In genomic region chr7:64888561-64888900, GRCh38 we compare ENCODE assay signal across 8 cellular contexts. TPM values are rescaled to one million over a fixed set of nuclear protein-coding genes. Genes with fewer than 3 reads are reported as not detected.
DNase-seq lines count a peak whose midpoint lies in the region; ATAC-seq, FAIRE-seq and TF ChIP-seq lines count a peak whose summit lies in the region.

No MANE protein-coding gene starts in this region.

- no peak overlapping the region for H3K9ac ChIP-seq in kidney (ENCODE audit: low read length in 2 of 2)

- no peak overlapping the region for H3K27ac Mint-ChIP-seq in T-helper 1 cell treated with Interleukin-12 subunit alpha and Interleukin-12 subunit beta and Interleukin-4 antibody, amounts not matched to agents 30 μg/mL and 1 μg/mL, for 36 hours
- peak overlapping the region; percentile 61 for H3K27ac Mint-ChIP-seq in stimulated activated memory B cell treated with anti-CD40 and anti-IgM and Interleukin-4, amounts not matched to agents 10 μg/mL and 1 μg/mL and 100 μg/mL, for 72 hours

- no peaks in the 10 kb centered on the region for H3K36me3 Mint-ChIP-seq in T-helper 1 cell treated with Interleukin-12 subunit alpha and Interleukin-12 subunit beta and Interleukin-4 antibody, amounts not matched to agents 30 μg/mL and 1 μg/mL, for 36 hours (ENCODE audit: low read depth)
- no peaks in the 10 kb centered on the region for H3K36me3 Mint-ChIP-seq in stimulated activated memory B cell treated with anti-CD40 and anti-IgM and Interleukin-4, amounts not matched to agents 10 μg/mL and 1 μg/mL and 100 μg/mL, for 72 hours

- H3K27ac ChIP-seq in angular gyrus (ENCODE audit: low read depth, low read length) (peak overlapping the region; percentile 27), kidney (ENCODE audit: low read depth in 2 of 2, low read length in 2 of 2) (no peak overlapping the region)

- intact Hi-C loops in kidney (cut with DNase I), result no loop called here

- no peak for DNase-seq in T-helper 1 cell
- peak; percentile 67 for DNase-seq in kidney
- DNase-seq in HCEC 1CT, result no peak

- H3K27me3 Mint-ChIP-seq in T-helper 1 cell treated with Interleukin-12 subunit alpha and Interleukin-12 subunit beta and Interleukin-4 antibody, amounts not matched to agents 30 μg/mL and 1 μg/mL, for 36 hours (ENCODE audit: low read depth), result peaks cover 37% of the 10 kb centered on the region
- H3K27me3 Mint-ChIP-seq in stimulated activated memory B cell treated with anti-CD40 and anti-IgM and Interleukin-4, amounts not matched to agents 10 μg/mL and 1 μg/mL and 100 μg/mL, for 72 hours, result peaks cover 55% of the 10 kb centered on the region

- no peaks in the 10 kb centered on the region for H3K9me3 ChIP-seq in kidney (ENCODE audit: control insufficient read depth in 1 of 2, low read length in 2 of 2)

- peaks cover 10% of the 10 kb centered on the region for H3K4me1 Mint-ChIP-seq in T-helper 1 cell treated with Interleukin-12 subunit alpha and Interleukin-12 subunit beta and Interleukin-4 antibody, amounts not matched to agents 30 μg/mL and 1 μg/mL, for 36 hours (ENCODE audit: low read depth)
- H3K4me1 Mint-ChIP-seq in stimulated activated memory B cell treated with anti-CD40 and anti-IgM and Interleukin-4, amounts not matched to agents 10 μg/mL and 1 μg/mL and 100 μg/mL, for 72 hours, result peaks cover 13% of the 10 kb centered on the region

- H3K4me3 Mint-ChIP-seq in T-helper 1 cell treated with Interleukin-12 subunit alpha and Interleukin-12 subunit beta and Interleukin-4 antibody, amounts not matched to agents 30 μg/mL and 1 μg/mL, for 36 hours, result peak overlapping the region; percentile 80
- peak overlapping the region; percentile 81 for H3K4me3 Mint-ChIP-seq in stimulated activated memory B cell treated with anti-CD40 and anti-IgM and Interleukin-4, amounts not matched to agents 10 μg/mL and 1 μg/mL and 100 μg/mL, for 72 hours

- no peaks in the 10 kb centered on the region for H3K36me3 ChIP-seq in kidney (ENCODE audit: control insufficient read depth in 1 of 2, insufficient read depth in 2 of 2, low read length in 2 of 2)

- peaks cover 12% of the 10 kb centered on the region for H3K9me3 Mint-ChIP-seq in T-helper 1 cell treated with Interleukin-12 subunit alpha and Interleukin-12 subunit beta and Interleukin-4 antibody, amounts not matched to agents 30 μg/mL and 1 μg/mL, for 36 hours
- H3K9me3 Mint-ChIP-seq in stimulated activated memory B cell treated with anti-CD40 and anti-IgM and Interleukin-4, amounts not matched to agents 10 μg/mL and 1 μg/mL and 100 μg/mL, for 72 hours, result no peaks in the 10 kb centered on the region

- peaks cover 0 to 8% of the 10 kb centered on the region in 2 donors for H3K4me1 ChIP-seq in kidney (ENCODE audit: control insufficient read depth in 1 of 2, insufficient read depth in 1 of 2, low read depth in 1 of 2, low read length in 2 of 2)

- peak overlapping the region; percentile 25 to 62 for H3K4me3 ChIP-seq in kidney (ENCODE audit: low read length in 2 of 2)

- no peak for TF ChIP-seq CTCF in kidney (IDR thresholded peaks at IDR 0.05; ENCODE audit: borderline replicate concordance, extremely low read depth, insufficient read depth)

- no peak for FAIRE-seq in kidney (lab: Jason Lieb, UNC)

- ATAC-seq in stimulated activated memory B cell treated with anti-CD40 and anti-IgM and Interleukin-4, amounts not matched to agents 10 μg/mL and 1 μg/mL and 100 μg/mL, for 72 hours, result no peak
- ATAC-seq in GM18870 (IDR thresholded peaks at IDR 0.05; ENCODE audit: unreplicated experiment) (no peak), HG03460 (IDR thresholded peaks at IDR 0.05; ENCODE audit: unreplicated experiment) (no peak)

RNA-seq across cellular contexts. Expression of gene ZNF273, which starts 14.5 kb away (rescaled TPM):
- total RNA-seq in kidney, result 5.4 TPM
- 1.7 TPM for polyA plus RNA-seq in kidney (ENCODE audit: insufficient read depth, low read depth, low replicate concordance)
